8 cellular contexts compared by ENCODE assay signal in the genomic region with DNA sequence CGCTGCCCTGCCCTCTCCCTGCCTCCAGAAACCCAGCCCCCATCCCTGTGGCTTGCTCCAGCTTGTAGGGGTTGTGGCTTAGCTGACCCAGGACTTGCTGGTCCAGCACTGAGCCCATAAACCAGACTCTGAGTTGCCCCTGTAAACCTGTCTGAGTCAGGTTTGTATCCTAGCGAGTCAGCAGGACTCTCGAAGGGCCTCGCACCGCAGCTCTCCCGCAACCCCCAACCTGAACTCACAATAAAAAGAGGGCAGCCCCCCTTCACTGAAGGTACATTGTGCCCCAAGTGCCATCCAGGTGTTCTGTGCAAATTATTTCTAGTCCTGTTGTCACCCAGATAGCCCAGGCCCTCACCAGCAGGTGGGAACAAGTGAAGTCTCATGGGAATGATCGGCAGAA. TPM values are rescaled to one million over a fixed set of nuclear protein-coding genes. Genes with fewer than 3 reads are reported as not detected.
"Had no signal": no experiment of that assay in that cellular context is flagged by ENCODE, and none has a peak within 500 bp of the region (broad histone marks: within the 10 kb centered on the region; RNA-seq: fewer than 3 reads in every experiment).

No MANE protein-coding gene starts in this region.

RNA-seq across cellular contexts. Expression of a gene that starts 17.9 kb away (rescaled TPM):
- total RNA-seq: activated CD4-positive, alpha-beta memory T cell treated with anti-CD3 and anti-CD28 coated beads, Interleukin-2, amount 10 ng/mL, durations not matched to agents 7 days and 5 days; activated T-helper 1 cell treated with anti-CD3 and anti-CD28 coated beads, Interleukin-12 subunit alpha, Interleukin-12 subunit beta, Interleukin-2, Interleukin-4 antibody, amounts not matched to agents 30 ng/mL and 10 ng/mL and 1 ng/mL, durations not matched to agents 14 hours and 24 hours and 36 hours; IMR-90; K562; M059J; PC-9; Right ventricle myocardium superior had no signal
- polyA plus RNA-seq: IMR-90, K562 had no signal

RNA-seq across cellular contexts. Expression of a gene that starts 29.7 kb away (rescaled TPM):
- total RNA-seq: activated CD4-positive, alpha-beta memory T cell treated with anti-CD3 and anti-CD28 coated beads, Interleukin-2, amount 10 ng/mL, durations not matched to agents 7 days and 5 days; activated T-cell treated with anti-CD3 and anti-CD28 coated beads, Interleukin-2, amount 50 U/mL, for 4 hours; activated T-helper 1 cell treated with anti-CD3 and anti-CD28 coated beads, Interleukin-12 subunit alpha, Interleukin-12 subunit beta, Interleukin-2, Interleukin-4 antibody, amounts not matched to agents 30 ng/mL and 10 ng/mL and 1 ng/mL, durations not matched to agents 14 hours and 24 hours and 36 hours; IMR-90; K562; M059J; PC-9; Right ventricle myocardium superior had no signal
- polyA plus RNA-seq: IMR-90, K562 had no signal
